Comparison of ENCODE assay signal across 8 cellular contexts in the genomic region with DNA sequence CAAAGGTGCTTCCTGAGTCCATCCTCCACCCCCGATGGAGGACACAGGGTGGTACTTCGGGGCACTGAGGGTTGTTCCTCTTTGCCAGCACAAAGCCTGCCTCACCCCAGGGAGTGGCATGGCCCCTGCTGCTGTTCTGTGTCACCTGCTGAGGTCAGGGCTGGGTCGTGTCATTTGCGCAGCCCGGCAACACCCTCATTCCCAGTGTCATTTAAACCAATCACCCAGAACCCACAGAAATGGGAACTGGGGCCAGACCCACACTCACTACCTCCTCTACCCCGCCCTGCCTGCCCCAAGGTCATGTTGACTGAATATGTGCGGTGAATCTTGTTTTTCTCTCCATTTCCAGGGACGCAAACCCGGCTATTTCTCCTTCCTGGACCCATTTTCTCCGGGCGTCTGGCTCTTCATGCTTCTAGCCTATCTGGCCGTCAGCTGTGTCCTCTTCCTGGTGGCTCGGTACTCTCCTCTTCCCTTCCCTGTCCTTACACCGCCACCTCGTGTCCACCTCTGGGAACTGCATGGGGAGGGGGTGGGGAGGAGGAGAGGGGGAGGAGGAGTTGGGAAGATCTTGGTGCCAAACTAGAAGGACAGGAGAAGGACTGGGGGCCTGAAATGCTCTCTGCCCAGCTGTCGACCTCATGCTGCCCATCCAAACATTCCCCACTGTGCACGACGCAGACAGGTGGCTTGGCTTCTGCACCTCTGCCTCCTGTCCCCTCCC.
DNase-seq lines count a peak whose midpoint lies in the region; ATAC-seq and TF ChIP-seq lines count a peak whose summit lies in the region.

No MANE protein-coding gene starts in this region.

- H3K4me1 ChIP-seq in thyroid gland: peaks cover 4% of the 10 kb centered on the region in 2 donors

- no peak overlapping the region for H3K4me3 ChIP-seq in thyroid gland (replicated peaks in 1 of 3)

- H3K9me3 ChIP-seq in thyroid gland: no peaks in the 10 kb centered on the region

- intact Hi-C loops in activated naive CD4-positive, alpha-beta T cell treated with anti-CD3 and anti-CD28 coated beads for 36 hours (cut with micrococcal nuclease): loop anchor here (1.0 to 5.0 kb wide), 4 partner anchors 160 to 615 kb away; partner anchors contain the start of genes ARHGEF12 and GRIK4
- intact Hi-C loops in thyroid gland (cut with DNase I): loop anchor here (5.0 kb wide), 1 partner anchor 445 kb away; no protein-coding TSS in a partner anchor

- ATAC-seq in HG03469 (IDR thresholded peaks at IDR 0.05; ENCODE audit: unreplicated experiment): no peak

- H3K4me3 Mint-ChIP-seq in activated naive CD4-positive, alpha-beta T cell treated with anti-CD3 and anti-CD28 coated beads for 36 hours: peak overlapping the region; percentile 48
- H3K4me3 Mint-ChIP-seq in osteocyte (ENCODE audit: unreplicated experiment): no peak overlapping the region

- CTCF ChIA-PET in activated naive CD4-positive, alpha-beta T cell treated with anti-CD3 and anti-CD28 coated beads for 36 hours (lab: Charles Lee): interaction anchor here (0.5 to 1.4 kb wide), 6 partner anchors 8 to 445 kb away, joined by 3 to 4 read pairs (median 3); no protein-coding TSS in a partner anchor

- H3K4me1 Mint-ChIP-seq in activated naive CD4-positive, alpha-beta T cell treated with anti-CD3 and anti-CD28 coated beads for 36 hours (ENCODE audit: low read depth): peaks cover 17% of the 10 kb centered on the region
- peaks cover 2% of the 10 kb centered on the region for H3K4me1 Mint-ChIP-seq in osteocyte (ENCODE audit: unreplicated experiment)

- peak overlapping the region; percentile 37 for H3K27ac Mint-ChIP-seq in activated naive CD4-positive, alpha-beta T cell treated with anti-CD3 and anti-CD28 coated beads for 36 hours
- no peak overlapping the region for H3K27ac Mint-ChIP-seq in osteocyte (ENCODE audit: unreplicated experiment)

- peak; percentile 82 for DNase-seq in GM13976 (ENCODE audit: low spot score)
- DNase-seq in M059J (ENCODE audit: low read depth): peak; percentile 72
- DNase-seq in SHP77 (lab: John Stamatoyannopoulos, UW): peak; percentile 66 to 73
- peak; percentile 84 for DNase-seq in activated naive CD4-positive, alpha-beta T cell treated with anti-CD3 and anti-CD28 coated beads for 36 hours
- DNase-seq in foreskin melanocyte: peak; percentile 60
- peak; percentile 89 for DNase-seq in osteocyte (ENCODE audit: extremely low spot score, unreplicated experiment)
- peak; percentile 77 to 85 for DNase-seq in thyroid gland

- TF ChIP-seq POLR2A in thyroid gland (IDR thresholded peaks at IDR 0.05): no peak

- peak; percentile 76 for TF ChIP-seq CTCF in GM13976 (IDR thresholded peaks at IDR 0.05; ENCODE audit: borderline replicate concordance, control extremely low read depth, extremely low read depth, insufficient read depth, missing control alignments)
- peak; percentile 64 for TF ChIP-seq CTCF in osteocyte (IDR thresholded peaks at IDR 0.05)
- TF ChIP-seq CTCF in thyroid gland (IDR thresholded peaks at IDR 0.05): peak; percentile 45 to 96 (median 70)

- no peak overlapping the region for H3K27ac ChIP-seq in thyroid gland

- no peaks in the 10 kb centered on the region for H3K9me3 Mint-ChIP-seq in activated naive CD4-positive, alpha-beta T cell treated with anti-CD3 and anti-CD28 coated beads for 36 hours
- H3K9me3 Mint-ChIP-seq in osteocyte (ENCODE audit: unreplicated experiment): no peaks in the 10 kb centered on the region

- peaks cover 19% of the 10 kb centered on the region for H3K27me3 Mint-ChIP-seq in activated naive CD4-positive, alpha-beta T cell treated with anti-CD3 and anti-CD28 coated beads for 36 hours (ENCODE audit: low read depth)
- H3K27me3 Mint-ChIP-seq in osteocyte (ENCODE audit: unreplicated experiment): no peaks in the 10 kb centered on the region

- 15 to 17% methylated on average over 17 to 18 of the region's 18 CpGs for WGBS in thyroid gland, 2 donors

- in situ Hi-C loops in GM13976 (cut with MboI; ENCODE audit: low sequenced_read_pairs, unreplicated experiment): loop anchor here (10.0 kb wide), 1 partner anchor 448 kb away; no protein-coding TSS in a partner anchor

- H3K27me3 ChIP-seq in thyroid gland: no peaks in the 10 kb centered on the region

- H3K36me3 Mint-ChIP-seq in activated naive CD4-positive, alpha-beta T cell treated with anti-CD3 and anti-CD28 coated beads for 36 hours (ENCODE audit: low read depth): no peaks in the 10 kb centered on the region
- H3K36me3 Mint-ChIP-seq in osteocyte (ENCODE audit: unreplicated experiment): no peaks in the 10 kb centered on the region

- no peaks in the 10 kb centered on the region for H3K36me3 ChIP-seq in thyroid gland
